In the genomic region with DNA sequence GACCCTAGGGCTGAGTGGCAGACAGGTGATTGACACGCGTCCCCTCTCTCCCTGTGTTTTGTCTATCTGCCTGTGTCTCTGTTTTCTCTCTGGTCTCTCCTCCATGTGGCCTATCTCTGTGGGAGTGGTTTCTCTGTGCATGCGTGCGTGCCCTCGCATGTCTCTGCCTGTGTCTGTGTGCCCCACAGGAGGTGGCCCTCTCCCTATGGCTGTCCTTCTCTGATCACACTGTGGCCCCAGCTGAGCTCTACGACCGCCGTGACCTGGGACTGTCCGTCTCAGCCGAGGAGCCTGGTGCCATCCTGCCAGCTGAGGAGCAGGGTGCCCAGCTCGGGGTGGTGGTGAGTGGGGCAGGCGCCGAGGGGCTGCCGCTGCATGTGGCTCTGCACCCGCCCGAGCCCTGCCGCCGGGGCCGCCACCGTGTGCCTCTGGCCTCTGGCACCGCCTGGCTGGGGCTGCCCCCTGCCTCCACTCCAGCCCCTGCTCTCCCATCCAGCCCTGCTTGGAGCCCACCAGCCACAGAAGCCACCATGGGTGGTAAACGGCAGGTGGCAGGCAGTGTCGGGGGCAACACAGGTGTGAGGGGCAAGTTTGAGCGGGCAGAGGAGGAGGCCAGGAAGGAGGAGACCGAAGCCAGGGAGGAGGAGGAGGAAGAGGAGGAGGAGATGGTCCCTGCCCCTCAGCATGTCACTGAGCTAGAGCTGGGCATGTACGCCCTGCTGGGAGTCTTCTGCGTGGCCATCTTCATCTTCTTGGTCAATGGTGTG, we compare ENCODE assay signal across 17 cellular contexts. TPM values are rescaled to one million over a fixed set of nuclear protein-coding genes. Genes with fewer than 3 reads are reported as not detected.
DNase-seq lines count a peak whose midpoint lies in the region; ATAC-seq and TF ChIP-seq lines count a peak whose summit lies in the region.
"Had no signal": no experiment of that assay in that cellular context is flagged by ENCODE, and none has a peak within 500 bp of the region (broad histone marks: within the 10 kb centered on the region; RNA-seq: fewer than 3 reads in every experiment).

No MANE protein-coding gene starts in this region.

- no peak for TF ChIP-seq CTCF in GM13976 (IDR thresholded peaks at IDR 0.05; ENCODE audit: borderline replicate concordance, control extremely low read depth, extremely low read depth, insufficient read depth, missing control alignments)
- TF ChIP-seq CTCF in activated B cell treated with CpG ODN at 0.5 μM for 24 hours (IDR thresholded peaks at IDR 0.05), result no peak

- peaks cover 2 to 8% of the 10 kb centered on the region in 2 donors for H3K4me1 ChIP-seq in neuronal stem cell (ENCODE audit: control insufficient read depth in 2 of 2, insufficient read depth in 1 of 2, low read depth in 1 of 2, low read length in 2 of 2)
- H3K4me1 ChIP-seq in effector memory CD4-positive, alpha-beta T cell (ENCODE audit: control insufficient read depth, insufficient read depth, low read length, poor library complexity, severe bottlenecking), result no peaks in the 10 kb centered on the region

- H4K91ac ChIP-seq in neuronal stem cell (ENCODE audit: low read depth, low read length, poor library complexity), result no peak overlapping the region

- H3K9ac ChIP-seq in neuronal stem cell (ENCODE audit: low read depth, low read length, poor library complexity), result no peak overlapping the region

- in situ Hi-C loops in GM13976 (cut with MboI; ENCODE audit: low sequenced_read_pairs, unreplicated experiment), result no loop called here

- no peaks in the 10 kb centered on the region for H3K9me3 ChIP-seq in neuronal stem cell (replicated peaks in 1 of 2; ENCODE audit: control insufficient read depth in 2 of 2, insufficient read depth in 1 of 2, low read depth in 1 of 2, low read length in 2 of 2)
- no peaks in the 10 kb centered on the region for H3K9me3 ChIP-seq in effector memory CD4-positive, alpha-beta T cell (ENCODE audit: control insufficient read depth, low read length)
- H3K9me3 ChIP-seq: esophagus muscularis mucosa, thyroid gland had no signal

- H3K4me2 ChIP-seq in neuronal stem cell (ENCODE audit: insufficient read depth, low read length, poor library complexity, severe bottlenecking), result no peak overlapping the region

- H3K18ac ChIP-seq in neuronal stem cell (ENCODE audit: low read length), result peak overlapping the region; percentile 58

- H3K27ac ChIP-seq in neuronal stem cell (replicated peaks; ENCODE audit: low read length), result no peak overlapping the region
- no peak overlapping the region for H3K27ac ChIP-seq in effector memory CD4-positive, alpha-beta T cell (ENCODE audit: insufficient read depth, low read length, poor library complexity, severe bottlenecking)

- H3K14ac ChIP-seq in neuronal stem cell (ENCODE audit: low read length), result peak overlapping the region; percentile 23

- peak overlapping the region; percentile 57 for H3K27ac Mint-ChIP-seq in activated B cell treated with CpG ODN at 0.5 μM for 24 hours
- H3K27ac Mint-ChIP-seq: activated CD4-positive, alpha-beta memory T cell treated with anti-CD3 and anti-CD28 coated beads for 36 hours; CD8-positive, alpha-beta T cell had no signal

- H3K4me3 ChIP-seq in neuronal stem cell (ENCODE audit: low read length in 2 of 2), result no peak overlapping the region
- H3K4me3 ChIP-seq in effector memory CD4-positive, alpha-beta T cell (ENCODE audit: insufficient read depth, low read depth, low read length, poor library complexity, severe bottlenecking), result no peak overlapping the region
- H3K4me3 ChIP-seq: esophagus muscularis mucosa, thyroid gland had no signal

- H3K23ac ChIP-seq in neuronal stem cell (ENCODE audit: low read depth, low read length, poor library complexity), result no peak overlapping the region

- peaks cover 35% of the 10 kb centered on the region for H3K4me1 Mint-ChIP-seq in activated B cell treated with CpG ODN at 0.5 μM for 24 hours
- H3K4me1 Mint-ChIP-seq: central memory CD8-positive, alpha-beta T cell had no signal

- ATAC-seq in activated B cell treated with CpG ODN at 0.5 μM for 24 hours (ENCODE audit: low read depth), result no peak
- no peak for ATAC-seq in HG02763 (IDR thresholded peaks at IDR 0.05; ENCODE audit: unreplicated experiment)
- ATAC-seq: CD8-positive, alpha-beta T cell; left colon had no signal

- intact Hi-C loops in activated B cell treated with CpG ODN at 0.5 μM for 24 hours (cut with micrococcal nuclease), result no loop called here

- H3K4ac ChIP-seq in neuronal stem cell (ENCODE audit: low read length), result no peak overlapping the region

- peaks cover 36 to 66% of the 10 kb centered on the region in 2 donors for H3K36me3 ChIP-seq in neuronal stem cell (replicated peaks in 1 of 2; ENCODE audit: control insufficient read depth in 2 of 2, insufficient read depth in 2 of 2, low read length in 2 of 2)
- H3K36me3 ChIP-seq in effector memory CD4-positive, alpha-beta T cell (ENCODE audit: control insufficient read depth, insufficient read depth, low read length), result no peaks in the 10 kb centered on the region
- H3K36me3 ChIP-seq: thyroid gland had no signal

- no CpG with 5 or more reads among the region's 27 CpGs for WGBS in neuronal stem cell (ENCODE audit: extremely low coverage in 2 of 2, insufficient read length in 2 of 2, insufficient replicate concordance in 1 of 2), 2 donors

- CTCF ChIA-PET in activated B cell treated with CpG ODN at 0.5 μM for 24 hours (lab: Charles Lee), result interaction anchor here (2.2 kb wide), 1 partner anchor 20 kb away, joined by 8 read pairs; no protein-coding TSS in a partner anchor

- DNase-seq in GM13976 (ENCODE audit: low spot score) (peak; percentile 45), activated B cell treated with CpG ODN at 0.5 μM for 24 hours (no peak), neuronal stem cell (ENCODE audit: low spot score) (no peak), NCI-H526 treated with DMSO at 0.1 percent for 48 hours (lab: John Stamatoyannopoulos, UW) (no peak)
- DNase-seq in effector memory CD4-positive, alpha-beta T cell, result no peak
- DNase-seq: activated CD4-positive, alpha-beta memory T cell treated with anti-CD3 and anti-CD28 coated beads for 36 hours; activated naive CD4-positive, alpha-beta T cell treated with Interleukin-2 at 50 U/mL for 16 hours; activated T-cell treated with anti-CD3 and anti-CD28 coated beads for 4 hours; CD8-positive, alpha-beta T cell; left colon; NCI-H2227 treated with DMSO at 0.1 percent for 48 hours; T-helper 2 cell; thyroid gland had no signal

- no peaks in the 10 kb centered on the region for H3K27me3 Mint-ChIP-seq in activated B cell treated with CpG ODN at 0.5 μM for 24 hours
- H3K27me3 Mint-ChIP-seq: activated CD4-positive, alpha-beta memory T cell treated with anti-CD3 and anti-CD28 coated beads for 36 hours had no signal

- H2AK5ac ChIP-seq in neuronal stem cell (ENCODE audit: low read depth, low read length), result peak overlapping the region; percentile 13

- peaks cover 3% of the 10 kb centered on the region for H3K79me1 ChIP-seq in neuronal stem cell (ENCODE audit: low read depth, low read length)

- H2BK5ac ChIP-seq in neuronal stem cell (ENCODE audit: low read length), result no peak overlapping the region

- no peaks in the 10 kb centered on the region for H3K27me3 ChIP-seq in neuronal stem cell (ENCODE audit: control insufficient read depth in 3 of 3, insufficient read depth in 3 of 3, low read depth in 1 of 3, low read length in 3 of 3)
- H3K27me3 ChIP-seq in effector memory CD4-positive, alpha-beta T cell (replicated peaks; ENCODE audit: control insufficient read depth, insufficient read depth, low read length, poor library complexity, severe bottlenecking), result peaks cover 3% of the 10 kb centered on the region
- H3K27me3 ChIP-seq: esophagus muscularis mucosa, thyroid gland had no signal

- POLR2A ChIA-PET in activated B cell treated with CpG ODN at 0.5 μM for 24 hours (lab: Charles Lee), result interaction anchor here (1.2 to 10.8 kb wide), 6 partner anchors 10 to 204 kb away, joined by 3 to 191 read pairs (median 6); partner anchors contain the start of genes SLC15A3 and TMEM109

- H2BK12ac ChIP-seq in neuronal stem cell (ENCODE audit: low read length), result no peak overlapping the region

- no peak overlapping the region for H2BK120ac ChIP-seq in neuronal stem cell (ENCODE audit: low read depth, low read length)

- H3K4me3 Mint-ChIP-seq in activated B cell treated with CpG ODN at 0.5 μM for 24 hours, result no peak overlapping the region
- H3K4me3 Mint-ChIP-seq: activated CD4-positive, alpha-beta memory T cell treated with anti-CD3 and anti-CD28 coated beads for 36 hours; CD8-positive, alpha-beta T cell; central memory CD8-positive, alpha-beta T cell had no signal

- no peak overlapping the region for H4K8ac ChIP-seq in neuronal stem cell (ENCODE audit: low read depth, low read length)

- H3K36me3 Mint-ChIP-seq in activated B cell treated with CpG ODN at 0.5 μM for 24 hours (ENCODE audit: low read depth), result peaks cover 39% of the 10 kb centered on the region
- H3K36me3 Mint-ChIP-seq: activated CD4-positive, alpha-beta memory T cell treated with anti-CD3 and anti-CD28 coated beads for 36 hours had no signal

- no peak overlapping the region for H2AFZ ChIP-seq in neuronal stem cell (ENCODE audit: low read length)

- no peak overlapping the region for H2BK15ac ChIP-seq in neuronal stem cell (ENCODE audit: low read length)

- H3K9me3 Mint-ChIP-seq in activated B cell treated with CpG ODN at 0.5 μM for 24 hours, result no peaks in the 10 kb centered on the region
- H3K9me3 Mint-ChIP-seq: activated CD4-positive, alpha-beta memory T cell treated with anti-CD3 and anti-CD28 coated beads for 36 hours; CD8-positive, alpha-beta T cell; central memory CD8-positive, alpha-beta T cell had no signal

RNA-seq across cellular contexts. Expression of gene TMEM132A, which starts 11.6 kb away (rescaled TPM):
- 8.2 and 8.7 TPM in 2 replicates for total RNA-seq in activated B cell treated with CpG ODN at 0.5 μM for 24 hours
- polyA plus RNA-seq in neuronal stem cell (2013, experiment 1 of 2), result 90.5 TPM
- polyA plus RNA-seq in neuronal stem cell (2013, experiment 2 of 2), result 91.3 TPM
- total RNA-seq: CD8-positive, alpha-beta T cell had no signal

RNA-seq across cellular contexts. Expression of gene SLC15A3, which starts 16.1 kb away (rescaled TPM):
- total RNA-seq in activated B cell treated with CpG ODN at 0.5 μM for 24 hours, result 76.4 and 77.8 TPM in 2 replicates
- 44.3 TPM for polyA plus RNA-seq in neuronal stem cell (2013, experiment 1 of 2)
- 45.8 TPM for polyA plus RNA-seq in neuronal stem cell (2013, experiment 2 of 2)

RNA-seq across cellular contexts. Expression of gene TMEM109, which starts 21.9 kb away (rescaled TPM):
- 117 and 121 TPM in 2 replicates for total RNA-seq in activated B cell treated with CpG ODN at 0.5 μM for 24 hours
- 64.1 TPM for polyA plus RNA-seq in neuronal stem cell (2013, experiment 1 of 2)
- polyA plus RNA-seq in neuronal stem cell (2013, experiment 2 of 2), result 63.1 TPM

RNA-seq across cellular contexts. Expression of gene PRPF19, which starts 29.5 kb away (rescaled TPM):
- total RNA-seq in activated B cell treated with CpG ODN at 0.5 μM for 24 hours, result 143 and 164 TPM in 2 replicates
- polyA plus RNA-seq in neuronal stem cell (2013, experiment 1 of 2), result 80.3 TPM
- 77.6 TPM for polyA plus RNA-seq in neuronal stem cell (2013, experiment 2 of 2)

RNA-seq across cellular contexts. Expression of gene CD6, which starts 35.6 kb away (rescaled TPM):
- total RNA-seq in activated B cell treated with CpG ODN at 0.5 μM for 24 hours, result 6.7 and 12.0 TPM in 2 replicates
- polyA plus RNA-seq in neuronal stem cell (2013, experiment 1 of 2), result 0.21 TPM
- polyA plus RNA-seq in neuronal stem cell (2013, experiment 2 of 2), result 0.24 TPM
- total RNA-seq: SK-MEL-5 had no signal
